Comparison of ENCODE assay signal across 1 cellular context in the genomic region with DNA sequence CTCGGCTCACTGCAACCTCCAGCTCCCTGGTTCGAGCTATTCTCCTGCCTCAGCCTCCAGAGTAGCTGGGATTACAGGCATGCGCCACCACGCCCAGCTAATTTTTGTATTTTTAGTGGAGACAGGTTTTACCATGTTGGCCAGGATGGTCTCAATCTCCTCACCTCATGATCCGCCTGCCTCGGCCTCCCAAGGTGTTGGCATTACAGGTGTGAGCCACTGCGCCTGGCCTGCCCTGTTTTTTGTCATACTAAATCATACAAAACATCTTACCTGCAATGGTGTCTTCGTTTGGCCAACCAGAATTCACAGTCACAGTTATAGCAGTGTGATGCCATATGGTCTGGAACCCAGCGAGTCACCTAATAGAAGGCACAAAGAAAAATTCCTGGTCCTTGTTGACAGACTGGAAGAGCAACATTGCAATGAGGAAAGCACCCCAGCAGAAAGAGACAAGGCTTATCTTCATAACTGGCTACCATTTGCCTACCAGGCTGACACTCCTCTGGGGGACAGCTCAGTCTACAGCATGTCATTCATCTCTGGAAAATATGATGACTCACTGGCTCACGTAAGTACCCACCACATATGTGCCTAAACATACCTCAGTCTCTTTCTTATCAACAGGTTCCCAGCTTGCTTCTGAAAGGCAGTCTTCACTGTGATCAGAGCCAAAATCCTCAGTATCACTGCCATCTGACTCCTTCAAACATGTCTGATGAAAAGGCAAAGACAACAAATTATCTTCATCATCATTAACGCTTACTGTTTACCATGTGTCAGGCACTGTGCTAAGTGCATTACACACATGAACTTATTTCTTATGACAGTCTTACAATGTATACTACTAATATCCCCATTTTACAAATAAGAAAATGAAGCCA.
TF ChIP-seq lines count a peak whose summit lies in the region.

No MANE protein-coding gene starts in this region.

TF ChIP-seq in K562, 482 proteins besides CTCF, POLR2A, EP300 and RAD21 (continued from another document and continues in another):
- TF ChIP-seq, protein P1, sequence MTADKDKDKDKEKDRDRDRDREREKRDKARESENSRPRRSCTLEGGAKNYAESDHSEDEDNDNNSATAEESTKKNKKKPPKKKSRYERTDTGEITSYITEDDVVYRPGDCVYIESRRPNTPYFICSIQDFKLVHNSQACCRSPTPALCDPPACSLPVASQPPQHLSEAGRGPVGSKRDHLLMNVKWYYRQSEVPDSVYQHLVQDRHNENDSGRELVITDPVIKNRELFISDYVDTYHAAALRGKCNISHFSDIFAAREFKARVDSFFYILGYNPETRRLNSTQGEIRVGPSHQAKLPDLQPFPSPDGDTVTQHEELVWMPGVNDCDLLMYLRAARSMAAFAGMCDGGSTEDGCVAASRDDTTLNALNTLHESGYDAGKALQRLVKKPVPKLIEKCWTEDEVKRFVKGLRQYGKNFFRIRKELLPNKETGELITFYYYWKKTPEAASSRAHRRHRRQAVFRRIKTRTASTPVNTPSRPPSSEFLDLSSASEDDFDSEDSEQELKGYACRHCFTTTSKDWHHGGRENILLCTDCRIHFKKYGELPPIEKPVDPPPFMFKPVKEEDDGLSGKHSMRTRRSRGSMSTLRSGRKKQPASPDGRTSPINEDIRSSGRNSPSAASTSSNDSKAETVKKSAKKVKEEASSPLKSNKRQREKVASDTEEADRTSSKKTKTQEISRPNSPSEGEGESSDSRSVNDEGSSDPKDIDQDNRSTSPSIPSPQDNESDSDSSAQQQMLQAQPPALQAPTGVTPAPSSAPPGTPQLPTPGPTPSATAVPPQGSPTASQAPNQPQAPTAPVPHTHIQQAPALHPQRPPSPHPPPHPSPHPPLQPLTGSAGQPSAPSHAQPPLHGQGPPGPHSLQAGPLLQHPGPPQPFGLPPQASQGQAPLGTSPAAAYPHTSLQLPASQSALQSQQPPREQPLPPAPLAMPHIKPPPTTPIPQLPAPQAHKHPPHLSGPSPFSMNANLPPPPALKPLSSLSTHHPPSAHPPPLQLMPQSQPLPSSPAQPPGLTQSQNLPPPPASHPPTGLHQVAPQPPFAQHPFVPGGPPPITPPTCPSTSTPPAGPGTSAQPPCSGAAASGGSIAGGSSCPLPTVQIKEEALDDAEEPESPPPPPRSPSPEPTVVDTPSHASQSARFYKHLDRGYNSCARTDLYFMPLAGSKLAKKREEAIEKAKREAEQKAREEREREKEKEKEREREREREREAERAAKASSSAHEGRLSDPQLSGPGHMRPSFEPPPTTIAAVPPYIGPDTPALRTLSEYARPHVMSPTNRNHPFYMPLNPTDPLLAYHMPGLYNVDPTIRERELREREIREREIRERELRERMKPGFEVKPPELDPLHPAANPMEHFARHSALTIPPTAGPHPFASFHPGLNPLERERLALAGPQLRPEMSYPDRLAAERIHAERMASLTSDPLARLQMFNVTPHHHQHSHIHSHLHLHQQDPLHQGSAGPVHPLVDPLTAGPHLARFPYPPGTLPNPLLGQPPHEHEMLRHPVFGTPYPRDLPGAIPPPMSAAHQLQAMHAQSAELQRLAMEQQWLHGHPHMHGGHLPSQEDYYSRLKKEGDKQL (CRISPR knock-in tag; IDR thresholded peaks at IDR 0.05; ENCODE audit: borderline replicate concordance): no peak
- TF ChIP-seq, protein P2, sequence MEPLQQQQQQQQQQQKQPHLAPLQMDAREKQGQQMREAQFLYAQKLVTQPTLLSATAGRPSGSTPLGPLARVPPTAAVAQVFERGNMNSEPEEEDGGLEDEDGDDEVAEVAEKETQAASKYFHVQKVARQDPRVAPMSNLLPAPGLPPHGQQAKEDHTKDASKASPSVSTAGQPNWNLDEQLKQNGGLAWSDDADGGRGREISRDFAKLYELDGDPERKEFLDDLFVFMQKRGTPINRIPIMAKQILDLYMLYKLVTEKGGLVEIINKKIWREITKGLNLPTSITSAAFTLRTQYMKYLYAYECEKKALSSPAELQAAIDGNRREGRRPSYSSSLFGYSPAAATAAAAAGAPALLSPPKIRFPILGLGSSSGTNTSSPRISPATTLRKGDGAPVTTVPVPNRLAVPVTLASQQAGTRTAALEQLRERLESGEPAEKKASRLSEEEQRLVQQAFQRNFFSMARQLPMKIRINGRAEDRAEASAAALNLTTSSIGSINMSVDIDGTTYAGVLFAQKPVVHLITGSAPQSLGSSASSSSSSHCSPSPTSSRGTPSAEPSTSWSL (CRISPR knock-in tag; IDR thresholded peaks at IDR 0.05; ENCODE audit: borderline replicate concordance): no peak
- no peak for TF ChIP-seq ZBTB8A (IDR thresholded peaks at IDR 0.05; ENCODE audit: partially characterized antibody)
- TF ChIP-seq, protein P3, sequence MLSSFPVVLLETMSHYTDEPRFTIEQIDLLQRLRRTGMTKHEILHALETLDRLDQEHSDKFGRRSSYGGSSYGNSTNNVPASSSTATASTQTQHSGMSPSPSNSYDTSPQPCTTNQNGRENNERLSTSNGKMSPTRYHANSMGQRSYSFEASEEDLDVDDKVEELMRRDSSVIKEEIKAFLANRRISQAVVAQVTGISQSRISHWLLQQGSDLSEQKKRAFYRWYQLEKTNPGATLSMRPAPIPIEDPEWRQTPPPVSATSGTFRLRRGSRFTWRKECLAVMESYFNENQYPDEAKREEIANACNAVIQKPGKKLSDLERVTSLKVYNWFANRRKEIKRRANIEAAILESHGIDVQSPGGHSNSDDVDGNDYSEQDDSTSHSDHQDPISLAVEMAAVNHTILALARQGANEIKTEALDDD (IDR thresholded peaks at IDR 0.05): peak; percentile 83
- TF ChIP-seq ZNF695 (CRISPR knock-in tag; IDR thresholded peaks at IDR 0.05): no peak
- TF ChIP-seq ZNF551 (CRISPR knock-in tag; IDR thresholded peaks at IDR 0.05): no peak
- TF ChIP-seq POLR2AphosphoS2 (IDR thresholded peaks at IDR 0.05; ENCODE audit: low read length): no peak
- TF ChIP-seq SMARCE1 (IDR thresholded peaks at IDR 0.05): peak; percentile 98
- no peak for TF ChIP-seq ZNF212 (CRISPR knock-in tag; IDR thresholded peaks at IDR 0.05)
- TF ChIP-seq, protein P4, sequence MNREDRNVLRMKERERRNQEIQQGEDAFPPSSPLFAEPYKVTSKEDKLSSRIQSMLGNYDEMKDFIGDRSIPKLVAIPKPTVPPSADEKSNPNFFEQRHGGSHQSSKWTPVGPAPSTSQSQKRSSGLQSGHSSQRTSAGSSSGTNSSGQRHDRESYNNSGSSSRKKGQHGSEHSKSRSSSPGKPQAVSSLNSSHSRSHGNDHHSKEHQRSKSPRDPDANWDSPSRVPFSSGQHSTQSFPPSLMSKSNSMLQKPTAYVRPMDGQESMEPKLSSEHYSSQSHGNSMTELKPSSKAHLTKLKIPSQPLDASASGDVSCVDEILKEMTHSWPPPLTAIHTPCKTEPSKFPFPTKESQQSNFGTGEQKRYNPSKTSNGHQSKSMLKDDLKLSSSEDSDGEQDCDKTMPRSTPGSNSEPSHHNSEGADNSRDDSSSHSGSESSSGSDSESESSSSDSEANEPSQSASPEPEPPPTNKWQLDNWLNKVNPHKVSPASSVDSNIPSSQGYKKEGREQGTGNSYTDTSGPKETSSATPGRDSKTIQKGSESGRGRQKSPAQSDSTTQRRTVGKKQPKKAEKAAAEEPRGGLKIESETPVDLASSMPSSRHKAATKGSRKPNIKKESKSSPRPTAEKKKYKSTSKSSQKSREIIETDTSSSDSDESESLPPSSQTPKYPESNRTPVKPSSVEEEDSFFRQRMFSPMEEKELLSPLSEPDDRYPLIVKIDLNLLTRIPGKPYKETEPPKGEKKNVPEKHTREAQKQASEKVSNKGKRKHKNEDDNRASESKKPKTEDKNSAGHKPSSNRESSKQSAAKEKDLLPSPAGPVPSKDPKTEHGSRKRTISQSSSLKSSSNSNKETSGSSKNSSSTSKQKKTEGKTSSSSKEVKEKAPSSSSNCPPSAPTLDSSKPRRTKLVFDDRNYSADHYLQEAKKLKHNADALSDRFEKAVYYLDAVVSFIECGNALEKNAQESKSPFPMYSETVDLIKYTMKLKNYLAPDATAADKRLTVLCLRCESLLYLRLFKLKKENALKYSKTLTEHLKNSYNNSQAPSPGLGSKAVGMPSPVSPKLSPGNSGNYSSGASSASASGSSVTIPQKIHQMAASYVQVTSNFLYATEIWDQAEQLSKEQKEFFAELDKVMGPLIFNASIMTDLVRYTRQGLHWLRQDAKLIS (CRISPR knock-in tag; IDR thresholded peaks at IDR 0.05): 0 out of 2 replicates have a peak, but pooled peaks have one; percentile 41
- TF ChIP-seq, protein P5, sequence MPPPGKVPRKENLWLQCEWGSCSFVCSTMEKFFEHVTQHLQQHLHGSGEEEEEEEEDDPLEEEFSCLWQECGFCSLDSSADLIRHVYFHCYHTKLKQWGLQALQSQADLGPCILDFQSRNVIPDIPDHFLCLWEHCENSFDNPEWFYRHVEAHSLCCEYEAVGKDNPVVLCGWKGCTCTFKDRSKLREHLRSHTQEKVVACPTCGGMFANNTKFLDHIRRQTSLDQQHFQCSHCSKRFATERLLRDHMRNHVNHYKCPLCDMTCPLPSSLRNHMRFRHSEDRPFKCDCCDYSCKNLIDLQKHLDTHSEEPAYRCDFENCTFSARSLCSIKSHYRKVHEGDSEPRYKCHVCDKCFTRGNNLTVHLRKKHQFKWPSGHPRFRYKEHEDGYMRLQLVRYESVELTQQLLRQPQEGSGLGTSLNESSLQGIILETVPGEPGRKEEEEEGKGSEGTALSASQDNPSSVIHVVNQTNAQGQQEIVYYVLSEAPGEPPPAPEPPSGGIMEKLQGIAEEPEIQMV (tag; conservative IDR thresholded peaks at IDR 0.05; ENCODE audit: low read depth): no peak
- peak; percentile 62 for TF ChIP-seq SP1 (CRISPR knock-in tag; IDR thresholded peaks at IDR 0.05)
- TF ChIP-seq ZNF79 (CRISPR knock-in tag; IDR thresholded peaks at IDR 0.05; ENCODE audit: low read depth): no peak
- no peak for TF ChIP-seq ARHGAP35 (IDR thresholded peaks at IDR 0.05; ENCODE audit: partially characterized antibody)
- TF ChIP-seq SRSF7 (optimal IDR thresholded peaks at IDR 0.05; ENCODE audit: low read depth, low read length): no peak
- no peak for TF ChIP-seq E2F3 (CRISPR knock-in tag; IDR thresholded peaks at IDR 0.05)
- no peak for TF ChIP-seq ZNF778 (CRISPR knock-in tag; IDR thresholded peaks at IDR 0.05)
- TF ChIP-seq SP2 (IDR thresholded peaks at IDR 0.05; ENCODE audit: extremely low read depth, low read depth, low read length, poor library complexity, severe bottlenecking): no peak
- TF ChIP-seq HCFC1 (IDR thresholded peaks at IDR 0.05; ENCODE audit: low read depth, low read length): no peak
- TF ChIP-seq ZNF316 (IDR thresholded peaks at IDR 0.05): peak; percentile 98
- TF ChIP-seq ZNF121 (CRISPR knock-in tag; conservative IDR thresholded peaks at IDR 0.05): no peak
- TF ChIP-seq, protein P6, sequence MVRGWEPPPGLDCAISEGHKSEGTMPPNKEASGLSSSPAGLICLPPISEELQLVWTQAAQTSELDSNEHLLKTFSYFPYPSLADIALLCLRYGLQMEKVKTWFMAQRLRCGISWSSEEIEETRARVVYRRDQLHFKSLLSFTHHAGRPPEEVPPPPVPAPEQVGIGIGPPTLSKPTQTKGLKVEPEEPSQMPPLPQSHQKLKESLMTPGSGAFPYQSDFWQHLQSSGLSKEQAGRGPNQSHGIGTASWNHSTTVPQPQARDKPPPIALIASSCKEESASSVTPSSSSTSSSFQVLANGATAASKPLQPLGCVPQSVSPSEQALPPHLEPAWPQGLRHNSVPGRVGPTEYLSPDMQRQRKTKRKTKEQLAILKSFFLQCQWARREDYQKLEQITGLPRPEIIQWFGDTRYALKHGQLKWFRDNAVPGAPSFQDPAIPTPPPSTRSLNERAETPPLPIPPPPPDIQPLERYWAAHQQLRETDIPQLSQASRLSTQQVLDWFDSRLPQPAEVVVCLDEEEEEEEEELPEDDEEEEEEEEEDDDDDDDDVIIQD (CRISPR knock-in tag; IDR thresholded peaks at IDR 0.05): no peak
- TF ChIP-seq TFAM (CRISPR knock-in tag; conservative IDR thresholded peaks at IDR 0.05): no peak
- TF ChIP-seq, protein P7, sequence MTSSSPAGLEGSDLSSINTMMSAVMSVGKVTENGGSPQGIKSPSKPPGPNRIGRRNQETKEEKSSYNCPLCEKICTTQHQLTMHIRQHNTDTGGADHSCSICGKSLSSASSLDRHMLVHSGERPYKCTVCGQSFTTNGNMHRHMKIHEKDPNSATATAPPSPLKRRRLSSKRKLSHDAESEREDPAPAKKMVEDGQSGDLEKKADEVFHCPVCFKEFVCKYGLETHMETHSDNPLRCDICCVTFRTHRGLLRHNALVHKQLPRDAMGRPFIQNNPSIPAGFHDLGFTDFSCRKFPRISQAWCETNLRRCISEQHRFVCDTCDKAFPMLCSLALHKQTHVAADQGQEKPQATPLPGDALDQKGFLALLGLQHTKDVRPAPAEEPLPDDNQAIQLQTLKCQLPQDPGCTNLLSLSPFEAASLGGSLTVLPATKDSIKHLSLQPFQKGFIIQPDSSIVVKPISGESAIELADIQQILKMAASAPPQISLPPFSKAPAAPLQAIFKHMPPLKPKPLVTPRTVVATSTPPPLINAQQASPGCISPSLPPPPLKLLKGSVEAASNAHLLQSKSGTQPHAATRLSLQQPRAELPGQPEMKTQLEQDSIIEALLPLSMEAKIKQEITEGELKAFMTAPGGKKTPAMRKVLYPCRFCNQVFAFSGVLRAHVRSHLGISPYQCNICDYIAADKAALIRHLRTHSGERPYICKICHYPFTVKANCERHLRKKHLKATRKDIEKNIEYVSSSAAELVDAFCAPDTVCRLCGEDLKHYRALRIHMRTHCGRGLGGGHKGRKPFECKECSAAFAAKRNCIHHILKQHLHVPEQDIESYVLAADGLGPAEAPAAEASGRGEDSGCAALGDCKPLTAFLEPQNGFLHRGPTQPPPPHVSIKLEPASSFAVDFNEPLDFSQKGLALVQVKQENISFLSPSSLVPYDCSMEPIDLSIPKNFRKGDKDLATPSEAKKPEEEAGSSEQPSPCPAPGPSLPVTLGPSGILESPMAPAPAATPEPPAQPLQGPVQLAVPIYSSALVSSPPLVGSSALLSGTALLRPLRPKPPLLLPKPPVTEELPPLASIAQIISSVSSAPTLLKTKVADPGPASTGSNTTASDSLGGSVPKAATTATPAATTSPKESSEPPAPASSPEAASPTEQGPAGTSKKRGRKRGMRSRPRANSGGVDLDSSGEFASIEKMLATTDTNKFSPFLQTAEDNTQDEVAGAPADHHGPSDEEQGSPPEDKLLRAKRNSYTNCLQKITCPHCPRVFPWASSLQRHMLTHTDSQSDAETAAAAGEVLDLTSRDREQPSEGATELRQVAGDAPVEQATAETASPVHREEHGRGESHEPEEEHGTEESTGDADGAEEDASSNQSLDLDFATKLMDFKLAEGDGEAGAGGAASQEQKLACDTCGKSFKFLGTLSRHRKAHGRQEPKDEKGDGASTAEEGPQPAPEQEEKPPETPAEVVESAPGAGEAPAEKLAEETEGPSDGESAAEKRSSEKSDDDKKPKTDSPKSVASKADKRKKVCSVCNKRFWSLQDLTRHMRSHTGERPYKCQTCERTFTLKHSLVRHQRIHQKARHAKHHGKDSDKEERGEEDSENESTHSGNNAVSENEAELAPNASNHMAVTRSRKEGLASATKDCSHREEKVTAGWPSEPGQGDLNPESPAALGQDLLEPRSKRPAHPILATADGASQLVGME (CRISPR knock-in tag; IDR thresholded peaks at IDR 0.05): no peak
- TF ChIP-seq, protein P8, sequence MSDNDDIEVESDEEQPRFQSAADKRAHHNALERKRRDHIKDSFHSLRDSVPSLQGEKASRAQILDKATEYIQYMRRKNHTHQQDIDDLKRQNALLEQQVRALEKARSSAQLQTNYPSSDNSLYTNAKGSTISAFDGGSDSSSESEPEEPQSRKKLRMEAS (CRISPR knock-in tag; IDR thresholded peaks at IDR 0.05): no peak
- TF ChIP-seq ZNF133 (CRISPR knock-in tag; IDR thresholded peaks at IDR 0.05): no peak
- peak; percentile 99 for TF ChIP-seq ARID1B (IDR thresholded peaks at IDR 0.05)
- TF ChIP-seq SNIP1 (IDR thresholded peaks at IDR 0.05; ENCODE audit: low read depth): no peak
- no peak for TF ChIP-seq SNRNP70 (optimal IDR thresholded peaks at IDR 0.05; ENCODE audit: low read depth, low read length)
